ENCODE assay signal across 1 cellular context in the genomic region with DNA sequence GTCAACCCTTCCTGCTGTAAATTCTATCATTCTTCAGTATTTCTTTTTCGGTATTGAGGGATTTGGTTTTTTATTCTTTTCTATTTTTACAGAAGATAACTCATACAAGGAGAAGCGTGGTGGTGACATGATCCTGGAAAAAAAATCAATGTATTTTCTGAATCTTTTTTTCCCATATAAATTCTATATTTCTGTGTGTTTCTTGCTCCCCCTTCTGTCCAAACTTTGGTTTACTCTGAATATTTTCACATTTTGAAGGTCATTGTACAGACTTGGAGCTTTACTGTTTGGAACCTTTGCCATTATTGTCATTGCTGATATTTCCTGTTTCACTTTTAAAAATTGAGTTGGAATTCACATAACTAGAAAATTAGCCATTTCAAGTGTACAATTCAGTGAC.
TF ChIP-seq lines count a peak whose summit lies in the region.

No MANE protein-coding gene starts in this region.

TF ChIP-seq in HCT116, 20 proteins besides CTCF, POLR2A, EP300 and RAD21 (continued from another document):
- TF ChIP-seq, protein P1, sequence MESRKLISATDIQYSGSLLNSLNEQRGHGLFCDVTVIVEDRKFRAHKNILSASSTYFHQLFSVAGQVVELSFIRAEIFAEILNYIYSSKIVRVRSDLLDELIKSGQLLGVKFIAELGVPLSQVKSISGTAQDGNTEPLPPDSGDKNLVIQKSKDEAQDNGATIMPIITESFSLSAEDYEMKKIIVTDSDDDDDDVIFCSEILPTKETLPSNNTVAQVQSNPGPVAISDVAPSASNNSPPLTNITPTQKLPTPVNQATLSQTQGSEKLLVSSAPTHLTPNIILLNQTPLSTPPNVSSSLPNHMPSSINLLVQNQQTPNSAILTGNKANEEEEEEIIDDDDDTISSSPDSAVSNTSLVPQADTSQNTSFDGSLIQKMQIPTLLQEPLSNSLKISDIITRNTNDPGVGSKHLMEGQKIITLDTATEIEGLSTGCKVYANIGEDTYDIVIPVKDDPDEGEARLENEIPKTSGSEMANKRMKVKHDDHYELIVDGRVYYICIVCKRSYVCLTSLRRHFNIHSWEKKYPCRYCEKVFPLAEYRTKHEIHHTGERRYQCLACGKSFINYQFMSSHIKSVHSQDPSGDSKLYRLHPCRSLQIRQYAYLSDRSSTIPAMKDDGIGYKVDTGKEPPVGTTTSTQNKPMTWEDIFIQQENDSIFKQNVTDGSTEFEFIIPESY (IDR thresholded peaks at IDR 0.05; ENCODE audit: extremely low read depth, insufficient replicate concordance, low read length), result no peak
- TF ChIP-seq, protein P2, sequence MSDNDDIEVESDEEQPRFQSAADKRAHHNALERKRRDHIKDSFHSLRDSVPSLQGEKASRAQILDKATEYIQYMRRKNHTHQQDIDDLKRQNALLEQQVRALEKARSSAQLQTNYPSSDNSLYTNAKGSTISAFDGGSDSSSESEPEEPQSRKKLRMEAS (IDR thresholded peaks at IDR 0.05), result no peak
